Comparison of ENCODE assay signal across 17 cellular contexts in the genomic region with DNA sequence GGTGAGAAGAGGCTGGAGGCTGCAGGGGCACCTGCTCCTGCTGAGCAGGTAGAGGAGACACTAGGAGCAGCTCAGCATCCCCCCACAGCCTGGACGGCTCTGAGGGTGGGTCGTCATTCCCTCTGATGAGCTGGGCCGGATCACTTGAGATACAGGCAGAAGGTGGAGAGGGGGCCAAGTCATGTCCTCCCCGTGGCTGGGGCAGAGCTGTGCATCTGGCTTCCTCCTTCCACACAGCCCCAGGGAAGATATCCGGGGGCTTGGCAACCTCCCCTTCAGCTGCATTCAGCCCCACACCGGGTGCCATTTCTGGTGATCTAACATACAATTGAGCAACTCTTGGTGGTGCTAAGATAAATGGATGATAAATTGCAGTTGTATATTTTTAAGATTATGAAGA.
DNase-seq lines count a peak whose midpoint lies in the region; ATAC-seq and TF ChIP-seq lines count a peak whose summit lies in the region.
"Had no signal": no experiment of that assay in that cellular context is flagged by ENCODE, and none has a peak within 500 bp of the region (broad histone marks: within the 10 kb centered on the region; RNA-seq: fewer than 3 reads in every experiment).

No MANE protein-coding gene starts in this region.

- no peaks in the 10 kb centered on the region for H3K9me3 Mint-ChIP-seq in activated CD8-positive, alpha-beta memory T cell treated with anti-CD3 and anti-CD28 coated beads, Interleukin-2, amount 10 ng/mL, durations not matched to agents 7 days and 5 days (ENCODE audit: low read depth)
- H3K9me3 Mint-ChIP-seq in CD8-positive, alpha-beta T cell = no peaks in the 10 kb centered on the region
- H3K9me3 Mint-ChIP-seq in T-cell = no peaks in the 10 kb centered on the region
- H3K9me3 Mint-ChIP-seq in stimulated activated effector memory CD8-positive, alpha-beta T cell treated with anti-CD3 and anti-CD28 coated beads, Interleukin-12 subunit alpha, Interleukin-12 subunit beta, amount 100 ng/mL, for 72 hours = no peaks in the 10 kb centered on the region

- H3K9me3 ChIP-seq in CD8-positive, alpha-beta T cell (ENCODE audit: low read length) = no peaks in the 10 kb centered on the region
- H3K9me3 ChIP-seq: suprapubic skin had no signal

- no peak for TF ChIP-seq CTCF in CD8-positive, alpha-beta T cell (IDR thresholded peaks at IDR 0.05)

- no peaks in the 10 kb centered on the region for H3K36me3 ChIP-seq in CD8-positive, alpha-beta T cell (ENCODE audit: insufficient read depth, low read length)
- H3K36me3 ChIP-seq: suprapubic skin had no signal

- no peak overlapping the region for H3K27ac Mint-ChIP-seq in activated CD8-positive, alpha-beta memory T cell treated with anti-CD3 and anti-CD28 coated beads, Interleukin-2, amount 10 ng/mL, durations not matched to agents 7 days and 5 days
- H3K27ac Mint-ChIP-seq in CD8-positive, alpha-beta T cell = no peak overlapping the region
- peak overlapping the region; percentile 8 to 71 for H3K27ac Mint-ChIP-seq in T-cell
- H3K27ac Mint-ChIP-seq in stimulated activated effector memory CD8-positive, alpha-beta T cell treated with anti-CD3 and anti-CD28 coated beads, Interleukin-12 subunit alpha, Interleukin-12 subunit beta, amount 100 ng/mL, for 72 hours = peak overlapping the region; percentile 5
- H3K27ac Mint-ChIP-seq: IgD-negative memory B cell had no signal

- H3K4me1 ChIP-seq in CD8-positive, alpha-beta T cell (ENCODE audit: insufficient read depth, low read length) = peaks cover 16% of the 10 kb centered on the region

- no peaks in the 10 kb centered on the region for H3K27me3 Mint-ChIP-seq in activated CD8-positive, alpha-beta memory T cell treated with anti-CD3 and anti-CD28 coated beads, Interleukin-2, amount 10 ng/mL, durations not matched to agents 7 days and 5 days
- H3K27me3 Mint-ChIP-seq in CD8-positive, alpha-beta T cell (ENCODE audit: low read depth) = no peaks in the 10 kb centered on the region
- H3K27me3 Mint-ChIP-seq in T-cell = no peaks in the 10 kb centered on the region

- CTCF ChIA-PET in activated CD8-positive, alpha-beta memory T cell treated with anti-CD3 and anti-CD28 coated beads, Interleukin-2, amount 10 ng/mL, durations not matched to agents 7 days and 5 days (lab: Charles Lee) = no interaction called here
- CTCF ChIA-PET in CD8-positive, alpha-beta T cell (lab: Charles Lee) = interaction anchor here (0.8 kb wide), 1 partner anchor 44 kb away, joined by 3 read pairs; no protein-coding TSS in a partner anchor
- CTCF ChIA-PET in T-cell (lab: Charles Lee) = no interaction called here

- peaks cover 19% of the 10 kb centered on the region for H3K4me1 Mint-ChIP-seq in activated CD8-positive, alpha-beta memory T cell treated with anti-CD3 and anti-CD28 coated beads, Interleukin-2, amount 10 ng/mL, durations not matched to agents 7 days and 5 days
- H3K4me1 Mint-ChIP-seq in CD8-positive, alpha-beta T cell (ENCODE audit: low read depth) = peaks cover 48% of the 10 kb centered on the region
- H3K4me1 Mint-ChIP-seq in T-cell = peaks cover 45 to 64% (median 56%) of the 10 kb centered on the region in 3 donors
- peaks cover 33% of the 10 kb centered on the region for H3K4me1 Mint-ChIP-seq in stimulated activated effector memory CD8-positive, alpha-beta T cell treated with anti-CD3 and anti-CD28 coated beads, Interleukin-12 subunit alpha, Interleukin-12 subunit beta, amount 100 ng/mL, for 72 hours

- POLR2A ChIA-PET in CD8-positive, alpha-beta T cell (lab: Charles Lee) = no interaction called here
- POLR2A ChIA-PET in T-cell (lab: Charles Lee) = interaction anchor here in 1 of 2 donors (0.6 kb wide), 2 partner anchors 55 to 437 kb away, joined by 3 to 14 read pairs; no protein-coding TSS in a partner anchor

- H3K27me3 ChIP-seq in CD8-positive, alpha-beta T cell (ENCODE audit: insufficient read depth, low read length) = no peaks in the 10 kb centered on the region
- H3K27me3 ChIP-seq: suprapubic skin had no signal

- H3K4me3 Mint-ChIP-seq in activated CD8-positive, alpha-beta memory T cell treated with anti-CD3 and anti-CD28 coated beads, Interleukin-2, amount 10 ng/mL, durations not matched to agents 7 days and 5 days = no peak overlapping the region
- H3K4me3 Mint-ChIP-seq in CD8-positive, alpha-beta T cell = no peak overlapping the region
- H3K4me3 Mint-ChIP-seq in T-cell = peak overlapping the region in 2 of 3 donors; percentile 40 to 42
- H3K4me3 Mint-ChIP-seq in stimulated activated effector memory CD8-positive, alpha-beta T cell treated with anti-CD3 and anti-CD28 coated beads, Interleukin-12 subunit alpha, Interleukin-12 subunit beta, amount 100 ng/mL, for 72 hours = peak overlapping the region; percentile 6
- H3K4me3 Mint-ChIP-seq: IgD-negative memory B cell had no signal

- no peak for DNase-seq in activated CD8-positive, alpha-beta memory T cell treated with anti-CD3 and anti-CD28 coated beads, Interleukin-2, amount 10 ng/mL, durations not matched to agents 7 days and 5 days
- DNase-seq in activated CD8-positive, alpha-beta memory T cell treated with anti-CD3 and anti-CD28 coated beads, Interleukin-2, amount 50 U/mL, for 4 hours = no peak
- DNase-seq in CD8-positive, alpha-beta T cell = no peak
- DNase-seq in T-cell (peak in 1 of 34 experiments; percentile 12), DMS79 treated with DMSO at 0.1 percent for 48 hours (lab: John Stamatoyannopoulos, UW) (no peak), NCI-H226 (no peak)
- no peak for DNase-seq in stimulated activated effector memory CD8-positive, alpha-beta T cell treated with anti-CD3 and anti-CD28 coated beads, Interleukin-12 subunit alpha, Interleukin-12 subunit beta, amount 100 ng/mL, for 72 hours (ENCODE audit: low spot score in 2 of 2)
- DNase-seq: activated naive CD4-positive, alpha-beta T cell; DMS79; glutamatergic neuron; midbrain; NCI-H1930; NCI-H446 treated with DMSO at 0.1 percent for 48 hours; stimulated activated CD4-positive, alpha-beta T cell treated with anti-CD3 and anti-CD28 coated beads, Interleukin-4, amount 100 ng/mL, for 4 hours had no signal

- intact Hi-C loops in CD8-positive, alpha-beta T cell (cut with DNase I, micrococcal nuclease) = no loop called here

- peaks cover 10% of the 10 kb centered on the region for H3K36me3 Mint-ChIP-seq in activated CD8-positive, alpha-beta memory T cell treated with anti-CD3 and anti-CD28 coated beads, Interleukin-2, amount 10 ng/mL, durations not matched to agents 7 days and 5 days
- H3K36me3 Mint-ChIP-seq in CD8-positive, alpha-beta T cell = no peaks in the 10 kb centered on the region
- H3K36me3 Mint-ChIP-seq in T-cell = peaks cover 11% of the 10 kb centered on the region
- no peaks in the 10 kb centered on the region for H3K36me3 Mint-ChIP-seq in stimulated activated effector memory CD8-positive, alpha-beta T cell treated with anti-CD3 and anti-CD28 coated beads, Interleukin-12 subunit alpha, Interleukin-12 subunit beta, amount 100 ng/mL, for 72 hours
- H3K36me3 Mint-ChIP-seq: IgD-negative memory B cell had no signal

- peak; percentile 45 for ATAC-seq in activated CD8-positive, alpha-beta memory T cell treated with anti-CD3 and anti-CD28 coated beads, Interleukin-2, amount 10 ng/mL, durations not matched to agents 7 days and 5 days
- peak; percentile 45 for ATAC-seq in CD8-positive, alpha-beta T cell
- peak; percentile 25 to 48 (median 42) for ATAC-seq in T-cell (replicated peaks in 1 of 4)
- ATAC-seq in stimulated activated effector memory CD8-positive, alpha-beta T cell treated with anti-CD3 and anti-CD28 coated beads, Interleukin-12 subunit alpha, Interleukin-12 subunit beta, amount 100 ng/mL, for 72 hours = peak; percentile 9
- no peak for ATAC-seq in HG03571 (IDR thresholded peaks at IDR 0.05; ENCODE audit: unreplicated experiment)

- no peak overlapping the region for H3K27ac ChIP-seq in CD8-positive, alpha-beta T cell (ENCODE audit: low read depth, low read length)
- H3K27ac ChIP-seq: suprapubic skin had no signal

- H3K4me3 ChIP-seq in CD8-positive, alpha-beta T cell (ENCODE audit: low read depth, low read length) = no peak overlapping the region
- H3K4me3 ChIP-seq: suprapubic skin had no signal

Comparison
In these comparisons a context has a peak if more than half of its experiments do, and no peak if none do; other contexts are left out.
1. H3K27ac Mint-ChIP-seq: peak in T-cell (2 of 2) and stimulated activated effector memory CD8-positive, alpha-beta T cell treated with anti-CD3 and anti-CD28 coated beads, Interleukin-12 subunit alpha, Interleukin-12 subunit beta, amount 100 ng/mL, for 72 hours (single experiment); none in activated CD8-positive, alpha-beta memory T cell treated with anti-CD3 and anti-CD28 coated beads, Interleukin-2, amount 10 ng/mL, durations not matched to agents 7 days and 5 days (single experiment) and CD8-positive, alpha-beta T cell (single experiment).
2. H3K4me3 Mint-ChIP-seq: peak in T-cell (2 of 3) and stimulated activated effector memory CD8-positive, alpha-beta T cell treated with anti-CD3 and anti-CD28 coated beads, Interleukin-12 subunit alpha, Interleukin-12 subunit beta, amount 100 ng/mL, for 72 hours (single experiment); none in activated CD8-positive, alpha-beta memory T cell treated with anti-CD3 and anti-CD28 coated beads, Interleukin-2, amount 10 ng/mL, durations not matched to agents 7 days and 5 days (single experiment) and CD8-positive, alpha-beta T cell (single experiment).